ENCODE assay signal across 18 cellular contexts in the genomic region with DNA sequence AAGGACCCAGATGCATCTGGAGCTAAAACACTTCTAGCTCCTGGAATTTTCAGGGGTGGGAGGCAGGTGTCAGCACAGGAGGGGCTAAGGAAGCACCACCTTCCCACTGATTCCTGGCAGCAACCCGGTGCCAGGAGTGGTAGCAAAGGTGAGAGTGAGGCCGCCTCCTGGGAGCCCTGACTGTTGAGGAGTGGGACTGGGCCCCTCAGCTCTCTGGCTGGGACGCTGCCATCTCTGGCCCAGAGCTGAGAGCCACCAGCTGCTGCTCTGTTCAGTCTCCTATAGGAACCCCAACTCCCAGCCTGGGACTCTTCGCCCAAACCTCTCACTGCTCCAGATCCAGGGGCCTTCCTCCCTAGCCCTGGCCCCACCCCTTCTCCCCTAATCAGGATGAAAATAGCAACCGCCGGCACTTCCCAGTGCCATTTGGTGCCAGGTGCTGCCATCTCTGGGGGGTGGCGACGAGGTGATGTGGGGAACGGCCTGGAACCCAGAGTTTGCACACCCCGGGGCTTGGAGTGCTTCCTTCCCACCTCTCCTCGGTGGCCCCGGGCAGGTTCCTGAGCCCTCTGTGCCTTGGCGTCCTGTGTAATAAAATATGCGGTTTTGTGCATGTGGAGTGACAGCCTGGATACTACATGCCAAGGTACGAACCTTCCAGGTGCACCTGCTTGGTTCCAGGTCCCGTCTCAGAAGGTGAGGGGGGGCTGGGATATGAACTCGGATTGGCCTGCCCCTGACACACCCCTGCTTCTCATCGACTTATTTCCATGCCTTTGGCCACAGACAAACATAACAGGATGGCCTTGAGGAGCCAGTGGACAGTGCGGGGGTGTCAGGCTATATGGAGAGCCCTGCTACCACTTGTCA. TPM values are rescaled to one million over a fixed set of nuclear protein-coding genes. Genes with fewer than 3 reads are reported as not detected.
DNase-seq lines count a peak whose midpoint lies in the region; ATAC-seq and TF ChIP-seq lines count a peak whose summit lies in the region.
"Had no signal": no experiment of that assay in that cellular context is flagged by ENCODE, and none has a peak within 500 bp of the region (broad histone marks: within the 10 kb centered on the region; RNA-seq: fewer than 3 reads in every experiment).

No MANE protein-coding gene starts in this region.

- CTCF ChIA-PET in activated naive CD4-positive, alpha-beta T cell treated with anti-CD3 and anti-CD28 coated beads, Interleukin-2, amount 10 ng/mL, durations not matched to agents 7 days and 5 days (lab: Charles Lee): no interaction called here

- TF ChIP-seq CTCF in left lung (IDR thresholded peaks at IDR 0.05): no peak
- TF ChIP-seq CTCF in sigmoid colon (IDR thresholded peaks at IDR 0.05): no peak
- TF ChIP-seq CTCF in omental fat pad (IDR thresholded peaks at IDR 0.05): no peak

- peak; percentile 5 for DNase-seq in activated naive CD4-positive, alpha-beta T cell treated with anti-CD3 and anti-CD28 coated beads, Interleukin-2, amount 50 U/mL, for 16 hours
- no peak for DNase-seq in activated naive CD4-positive, alpha-beta T cell treated with anti-CD3 and anti-CD28 coated beads, Interleukin-2, amount 10 ng/mL, durations not matched to agents 7 days and 5 days
- DNase-seq in left lung: peak; percentile 30 to 31
- peak; percentile 59 for DNase-seq in sigmoid colon
- DNase-seq in SHP77 treated with DMSO at 0.1 percent for 48 hours (lab: John Stamatoyannopoulos, UW): no peak
- no peak for DNase-seq in glomerular visceral epithelial cell (ENCODE audit: extremely low spot score)
- DNase-seq in omental fat pad (ENCODE audit: low spot score): no peak
- DNase-seq: CD8-positive, alpha-beta memory T cell; DMS79 treated with DMSO at 0.1 percent for 48 hours; KG1; NCI-H1417 treated with DMSO at 0.1 percent for 48 hours; NCI-H2029 treated with DMSO at 0.1 percent for 48 hours; NCI-H510A treated with DMSO at 0.1 percent for 48 hours; NCI-H82; SJCRH30 had no signal

- no peak for ATAC-seq in left lung
- no peak for ATAC-seq in omental fat pad (ENCODE audit: low FRiP score)
- ATAC-seq: HCT116, Panc1 had no signal

- peaks cover 21% of the 10 kb centered on the region for H3K9me3 Mint-ChIP-seq in activated naive CD4-positive, alpha-beta T cell treated with anti-CD3 and anti-CD28 coated beads, Interleukin-2, amount 10 ng/mL, durations not matched to agents 7 days and 5 days
- peaks cover 16% of the 10 kb centered on the region for H3K9me3 Mint-ChIP-seq in dendritic cell treated with granulocyte-macrophage colony-stimulating factor and Interleukin-4, amounts not matched to agents 40 ng/mL and 50 ng/mL, for 4 days

- H3K4me1 ChIP-seq in left lung (peaks cover 9 to 37% of the 10 kb centered on the region in 2 donors), sigmoid colon (peaks cover 0 to 14% (median 12%) of the 10 kb centered on the region in 4 donors)
- H3K4me1 ChIP-seq: SJCRH30 had no signal

- peaks cover 0 to 14% of the 10 kb centered on the region in 2 donors for H3K9me3 ChIP-seq in left lung
- peaks cover 0 to 6% (median 3%) of the 10 kb centered on the region in 4 donors for H3K9me3 ChIP-seq in sigmoid colon
- H3K9me3 ChIP-seq: SJCRH30 had no signal

- no peak overlapping the region for H3K27ac ChIP-seq in left lung
- no peak overlapping the region for H3K27ac ChIP-seq in sigmoid colon
- H3K27ac ChIP-seq: SJCRH30 had no signal

- peaks cover 2% of the 10 kb centered on the region for H3K36me3 Mint-ChIP-seq in activated naive CD4-positive, alpha-beta T cell treated with anti-CD3 and anti-CD28 coated beads, Interleukin-2, amount 10 ng/mL, durations not matched to agents 7 days and 5 days
- H3K36me3 Mint-ChIP-seq in dendritic cell treated with granulocyte-macrophage colony-stimulating factor and Interleukin-4, amounts not matched to agents 40 ng/mL and 50 ng/mL, for 4 days (ENCODE audit: low read depth): peaks cover 8% of the 10 kb centered on the region

- no peak overlapping the region for H3K27ac Mint-ChIP-seq in activated naive CD4-positive, alpha-beta T cell treated with anti-CD3 and anti-CD28 coated beads, Interleukin-2, amount 10 ng/mL, durations not matched to agents 7 days and 5 days
- H3K27ac Mint-ChIP-seq in dendritic cell treated with granulocyte-macrophage colony-stimulating factor and Interleukin-4, amounts not matched to agents 40 ng/mL and 50 ng/mL, for 4 days: peak overlapping the region; percentile 75

- no peaks in the 10 kb centered on the region for H3K36me3 ChIP-seq in left lung
- H3K36me3 ChIP-seq in sigmoid colon: no peaks in the 10 kb centered on the region
- H3K36me3 ChIP-seq: SJCRH30 had no signal

- H3K4me3 ChIP-seq in left lung (no peak overlapping the region), sigmoid colon (no peak overlapping the region)
- H3K4me3 ChIP-seq: SJCRH30 had no signal

- no peak for TF ChIP-seq POLR2A in sigmoid colon (IDR thresholded peaks at IDR 0.05)

- no peak for TF ChIP-seq EP300 in sigmoid colon (IDR thresholded peaks at IDR 0.05)

- peaks cover 43% of the 10 kb centered on the region for H3K27me3 Mint-ChIP-seq in activated naive CD4-positive, alpha-beta T cell treated with anti-CD3 and anti-CD28 coated beads, Interleukin-2, amount 10 ng/mL, durations not matched to agents 7 days and 5 days
- peaks cover 14% of the 10 kb centered on the region for H3K27me3 Mint-ChIP-seq in dendritic cell treated with granulocyte-macrophage colony-stimulating factor and Interleukin-4, amounts not matched to agents 40 ng/mL and 50 ng/mL, for 4 days

- intact Hi-C loops in dendritic cell treated with granulocyte-macrophage colony-stimulating factor and Interleukin-4, amounts not matched to agents 40 ng/mL and 50 ng/mL, for 4 days (cut with micrococcal nuclease): no loop called here
- intact Hi-C loops in left lung (cut with DNase I): no loop called here
- intact Hi-C loops in sigmoid colon (cut with DNase I): no loop called here

- no peak overlapping the region for H3K4me3 Mint-ChIP-seq in activated naive CD4-positive, alpha-beta T cell treated with anti-CD3 and anti-CD28 coated beads, Interleukin-2, amount 10 ng/mL, durations not matched to agents 7 days and 5 days
- no peak overlapping the region for H3K4me3 Mint-ChIP-seq in dendritic cell treated with granulocyte-macrophage colony-stimulating factor and Interleukin-4, amounts not matched to agents 40 ng/mL and 50 ng/mL, for 4 days

- H3K27me3 ChIP-seq in left lung (no peaks in the 10 kb centered on the region), sigmoid colon (no peaks in the 10 kb centered on the region)

- peaks cover 23% of the 10 kb centered on the region for H3K4me1 Mint-ChIP-seq in activated naive CD4-positive, alpha-beta T cell treated with anti-CD3 and anti-CD28 coated beads, Interleukin-2, amount 10 ng/mL, durations not matched to agents 7 days and 5 days
- peaks cover 46% of the 10 kb centered on the region for H3K4me1 Mint-ChIP-seq in dendritic cell treated with granulocyte-macrophage colony-stimulating factor and Interleukin-4, amounts not matched to agents 40 ng/mL and 50 ng/mL, for 4 days (ENCODE audit: low read depth)

- WGBS in sigmoid colon, 2 donors: 72 to 88% methylated on average over 19 of the region's 19 CpGs

RNA-seq across cellular contexts. Expression of gene CELSR1, which starts 35.7 kb away (rescaled TPM):
- 10 to 100 TPM; 36.3 to 59.8 TPM for total RNA-seq in left lung
- 1 to 10 TPM in 2 of 4 donors, under 1 TPM in 2; 0.81 to 2.5 (median 1.5) TPM for total RNA-seq in sigmoid colon
- polyA plus RNA-seq in sigmoid colon: 1 to 10 TPM in 1 of 3 donors, under 1 TPM in 2; 0.23 to 5.0 (median 0.60) TPM
- total RNA-seq in omental fat pad: 1 to 10 TPM; 1.3 to 5.9 (median 2.7) TPM
- total RNA-seq: SJCRH30 had no signal

RNA-seq across cellular contexts. Expression of gene GRAMD4, which starts 47.0 kb away (rescaled TPM):
- total RNA-seq in left lung (10 to 100 TPM; 61.8 to 78.2 TPM), sigmoid colon (10 to 100 TPM; 11.6 to 46.2 (median 18.4) TPM), omental fat pad (10 to 100 TPM; 19.1 to 25.4 (median 19.5) TPM)
- polyA plus RNA-seq in sigmoid colon: 10 to 100 TPM; 22.8 to 57.2 (median 28.9) TPM

Comparison
In these comparisons a context has a peak if more than half of its experiments do, and no peak if none do; other contexts are left out.
1. DNase-seq: peak in activated naive CD4-positive, alpha-beta T cell treated with anti-CD3 and anti-CD28 coated beads, Interleukin-2, amount 50 U/mL, for 16 hours (single experiment), left lung (2 of 2) and sigmoid colon (single experiment); none in activated naive CD4-positive, alpha-beta T cell treated with anti-CD3 and anti-CD28 coated beads, Interleukin-2, amount 10 ng/mL, durations not matched to agents 7 days and 5 days (single experiment), SHP77 treated with DMSO at 0.1 percent for 48 hours (single experiment), glomerular visceral epithelial cell (single experiment) and omental fat pad (single experiment).
2. RNA of gene CELSR1, which starts 35.7 kb away (total RNA-seq): 36.3 to 59.8 TPM in left lung; 1.3 to 5.9 TPM in omental fat pad and 0.81 to 2.5 TPM in sigmoid colon; every median in the first group is over 4 times any median in the second.